In the genomic region with DNA sequence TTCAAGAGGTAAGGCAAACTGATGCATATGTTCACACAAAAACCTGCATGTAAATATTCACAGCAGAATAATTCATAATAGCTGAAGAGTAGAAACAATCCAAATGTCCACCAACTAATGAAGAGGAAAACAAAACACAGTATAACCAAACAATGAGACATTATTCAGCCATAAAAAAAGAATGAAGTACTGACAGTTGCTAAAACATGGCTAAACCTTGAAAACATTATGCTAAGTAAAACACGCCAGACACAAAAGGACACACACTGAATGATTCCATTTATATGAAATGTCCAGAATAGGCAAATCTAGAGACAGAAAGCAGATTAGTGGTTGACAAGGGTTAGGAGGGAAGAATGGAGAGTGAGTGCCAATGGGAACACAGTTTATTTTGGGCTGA, we compare ENCODE assay signal across 2 cellular contexts.
TF ChIP-seq lines count a peak whose summit lies in the region.

No MANE protein-coding gene starts in this region.

TF ChIP-seq in GM23338, 12 proteins besides CTCF, POLR2A, EP300 and RAD21 (continued from another document):
- TF ChIP-seq, protein P1, sequence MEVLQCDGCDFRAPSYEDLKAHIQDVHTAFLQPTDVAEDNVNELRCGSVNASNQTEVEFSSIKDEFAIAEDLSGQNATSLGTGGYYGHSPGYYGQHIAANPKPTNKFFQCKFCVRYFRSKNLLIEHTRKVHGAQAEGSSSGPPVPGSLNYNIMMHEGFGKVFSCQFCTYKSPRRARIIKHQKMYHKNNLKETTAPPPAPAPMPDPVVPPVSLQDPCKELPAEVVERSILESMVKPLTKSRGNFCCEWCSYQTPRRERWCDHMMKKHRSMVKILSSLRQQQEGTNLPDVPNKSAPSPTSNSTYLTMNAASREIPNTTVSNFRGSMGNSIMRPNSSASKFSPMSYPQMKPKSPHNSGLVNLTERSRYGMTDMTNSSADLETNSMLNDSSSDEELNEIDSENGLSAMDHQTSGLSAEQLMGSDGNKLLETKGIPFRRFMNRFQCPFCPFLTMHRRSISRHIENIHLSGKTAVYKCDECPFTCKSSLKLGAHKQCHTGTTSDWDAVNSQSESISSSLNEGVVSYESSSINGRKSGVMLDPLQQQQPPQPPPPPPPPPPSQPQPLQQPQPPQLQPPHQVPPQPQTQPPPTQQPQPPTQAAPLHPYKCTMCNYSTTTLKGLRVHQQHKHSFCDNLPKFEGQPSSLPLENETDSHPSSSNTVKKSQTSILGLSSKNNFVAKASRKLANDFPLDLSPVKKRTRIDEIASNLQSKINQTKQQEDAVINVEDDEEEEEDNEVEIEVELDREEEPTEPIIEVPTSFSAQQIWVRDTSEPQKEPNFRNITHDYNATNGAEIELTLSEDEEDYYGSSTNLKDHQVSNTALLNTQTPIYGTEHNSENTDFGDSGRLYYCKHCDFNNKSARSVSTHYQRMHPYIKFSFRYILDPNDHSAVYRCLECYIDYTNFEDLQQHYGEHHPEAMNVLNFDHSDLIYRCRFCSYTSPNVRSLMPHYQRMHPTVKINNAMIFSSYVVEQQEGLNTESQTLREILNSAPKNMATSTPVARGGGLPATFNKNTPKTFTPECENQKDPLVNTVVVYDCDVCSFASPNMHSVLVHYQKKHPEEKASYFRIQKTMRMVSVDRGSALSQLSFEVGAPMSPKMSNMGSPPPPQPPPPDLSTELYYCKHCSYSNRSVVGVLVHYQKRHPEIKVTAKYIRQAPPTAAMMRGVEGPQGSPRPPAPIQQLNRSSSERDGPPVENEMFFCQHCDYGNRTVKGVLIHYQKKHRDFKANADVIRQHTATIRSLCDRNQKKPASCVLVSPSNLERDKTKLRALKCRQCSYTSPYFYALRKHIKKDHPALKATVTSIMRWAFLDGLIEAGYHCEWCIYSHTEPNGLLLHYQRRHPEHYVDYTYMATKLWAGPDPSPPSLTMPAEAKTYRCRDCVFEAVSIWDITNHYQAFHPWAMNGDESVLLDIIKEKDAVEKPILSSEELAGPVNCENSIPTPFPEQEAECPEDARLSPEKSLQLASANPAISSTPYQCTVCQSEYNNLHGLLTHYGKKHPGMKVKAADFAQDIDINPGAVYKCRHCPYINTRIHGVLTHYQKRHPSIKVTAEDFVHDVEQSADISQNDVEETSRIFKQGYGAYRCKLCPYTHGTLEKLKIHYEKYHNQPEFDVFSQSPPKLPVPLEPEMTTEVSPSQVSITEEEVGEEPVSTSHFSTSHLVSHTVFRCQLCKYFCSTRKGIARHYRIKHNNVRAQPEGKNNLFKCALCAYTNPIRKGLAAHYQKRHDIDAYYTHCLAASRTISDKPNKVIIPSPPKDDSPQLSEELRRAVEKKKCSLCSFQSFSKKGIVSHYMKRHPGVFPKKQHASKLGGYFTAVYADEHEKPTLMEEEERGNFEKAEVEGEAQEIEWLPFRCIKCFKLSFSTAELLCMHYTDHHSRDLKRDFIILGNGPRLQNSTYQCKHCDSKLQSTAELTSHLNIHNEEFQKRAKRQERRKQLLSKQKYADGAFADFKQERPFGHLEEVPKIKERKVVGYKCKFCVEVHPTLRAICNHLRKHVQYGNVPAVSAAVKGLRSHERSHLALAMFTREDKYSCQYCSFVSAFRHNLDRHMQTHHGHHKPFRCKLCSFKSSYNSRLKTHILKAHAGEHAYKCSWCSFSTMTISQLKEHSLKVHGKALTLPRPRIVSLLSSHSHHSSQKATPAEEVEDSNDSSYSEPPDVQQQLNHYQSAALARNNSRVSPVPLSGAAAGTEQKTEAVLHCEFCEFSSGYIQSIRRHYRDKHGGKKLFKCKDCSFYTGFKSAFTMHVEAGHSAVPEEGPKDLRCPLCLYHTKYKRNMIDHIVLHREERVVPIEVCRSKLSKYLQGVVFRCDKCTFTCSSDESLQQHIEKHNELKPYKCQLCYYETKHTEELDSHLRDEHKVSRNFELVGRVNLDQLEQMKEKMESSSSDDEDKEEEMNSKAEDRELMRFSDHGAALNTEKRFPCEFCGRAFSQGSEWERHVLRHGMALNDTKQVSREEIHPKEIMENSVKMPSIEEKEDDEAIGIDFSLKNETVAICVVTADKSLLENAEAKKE (CRISPR knock-in tag; IDR thresholded peaks at IDR 0.05), result no peak
- TF ChIP-seq, protein P2, sequence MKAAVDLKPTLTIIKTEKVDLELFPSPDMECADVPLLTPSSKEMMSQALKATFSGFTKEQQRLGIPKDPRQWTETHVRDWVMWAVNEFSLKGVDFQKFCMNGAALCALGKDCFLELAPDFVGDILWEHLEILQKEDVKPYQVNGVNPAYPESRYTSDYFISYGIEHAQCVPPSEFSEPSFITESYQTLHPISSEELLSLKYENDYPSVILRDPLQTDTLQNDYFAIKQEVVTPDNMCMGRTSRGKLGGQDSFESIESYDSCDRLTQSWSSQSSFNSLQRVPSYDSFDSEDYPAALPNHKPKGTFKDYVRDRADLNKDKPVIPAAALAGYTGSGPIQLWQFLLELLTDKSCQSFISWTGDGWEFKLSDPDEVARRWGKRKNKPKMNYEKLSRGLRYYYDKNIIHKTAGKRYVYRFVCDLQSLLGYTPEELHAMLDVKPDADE (IDR thresholded peaks at IDR 0.05), result no peak
- no peak for TF ChIP-seq EZH2phosphoT487 (IDR thresholded peaks at IDR 0.05; ENCODE audit: unreplicated experiment)

TF ChIP-seq in WTC11, 78 proteins besides CTCF, POLR2A, EP300 and RAD21 (continued from another document):
- TF ChIP-seq NFYB (CRISPR knock-in tag; conservative IDR thresholded peaks at IDR 0.05; ENCODE audit: low read depth) (no peak), IRF2 (CRISPR knock-in tag; IDR thresholded peaks at IDR 0.05; ENCODE audit: borderline replicate concordance, low read depth) (no peak), GTF2I (CRISPR knock-in tag; conservative IDR thresholded peaks at IDR 0.05) (no peak), SMAD3 (CRISPR knock-in tag; IDR thresholded peaks at IDR 0.05; ENCODE audit: borderline replicate concordance) (no peak), SP1 (CRISPR knock-in tag; conservative IDR thresholded peaks at IDR 0.05) (no peak), PRRX2 (CRISPR knock-in tag; IDR thresholded peaks at IDR 0.05) (no peak), NFE2L1 (CRISPR knock-in tag; IDR thresholded peaks at IDR 0.05) (no peak), KAT7 (CRISPR knock-in tag; IDR thresholded peaks at IDR 0.05; ENCODE audit: borderline replicate concordance) (no peak), SMAD4 (CRISPR knock-in tag; IDR thresholded peaks at IDR 0.05) (no peak), ZNF423 (CRISPR knock-in tag; IDR thresholded peaks at IDR 0.05) (no peak)
- TF ChIP-seq, protein P3, sequence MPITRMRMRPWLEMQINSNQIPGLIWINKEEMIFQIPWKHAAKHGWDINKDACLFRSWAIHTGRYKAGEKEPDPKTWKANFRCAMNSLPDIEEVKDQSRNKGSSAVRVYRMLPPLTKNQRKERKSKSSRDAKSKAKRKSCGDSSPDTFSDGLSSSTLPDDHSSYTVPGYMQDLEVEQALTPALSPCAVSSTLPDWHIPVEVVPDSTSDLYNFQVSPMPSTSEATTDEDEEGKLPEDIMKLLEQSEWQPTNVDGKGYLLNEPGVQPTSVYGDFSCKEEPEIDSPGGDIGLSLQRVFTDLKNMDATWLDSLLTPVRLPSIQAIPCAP (CRISPR knock-in tag; IDR thresholded peaks at IDR 0.05), result no peak
- TF ChIP-seq, protein P4, sequence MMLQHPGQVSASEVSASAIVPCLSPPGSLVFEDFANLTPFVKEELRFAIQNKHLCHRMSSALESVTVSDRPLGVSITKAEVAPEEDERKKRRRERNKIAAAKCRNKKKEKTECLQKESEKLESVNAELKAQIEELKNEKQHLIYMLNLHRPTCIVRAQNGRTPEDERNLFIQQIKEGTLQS (CRISPR knock-in tag; conservative IDR thresholded peaks at IDR 0.05), result no peak
